Comparison of ENCODE assay signal across 21 cellular contexts in the genomic region with DNA sequence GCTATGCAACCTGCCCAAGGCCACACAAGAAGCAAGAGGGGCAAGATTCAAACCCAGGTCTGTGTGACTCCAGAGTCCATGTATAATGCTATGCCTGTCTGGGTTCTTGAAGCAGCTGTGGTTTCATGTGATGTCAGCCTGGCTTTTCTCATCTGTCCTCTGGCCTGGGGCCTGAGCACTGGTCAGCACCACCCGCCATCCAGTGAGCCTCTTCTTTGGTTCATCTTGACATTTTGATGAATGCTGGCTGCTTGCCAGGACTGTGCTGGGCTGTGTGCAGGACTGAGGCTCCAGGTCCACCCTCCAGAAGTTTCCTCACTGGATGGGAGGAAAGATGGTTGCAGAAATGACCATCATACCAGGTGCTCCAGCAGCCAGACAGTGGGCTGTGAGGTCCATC.
DNase-seq lines count a peak whose midpoint lies in the region; ATAC-seq and TF ChIP-seq lines count a peak whose summit lies in the region.
"Had no signal": no experiment of that assay in that cellular context is flagged by ENCODE, and none has a peak within 500 bp of the region (broad histone marks: within the 10 kb centered on the region; RNA-seq: fewer than 3 reads in every experiment).

No MANE protein-coding gene starts in this region.

- no peaks in the 10 kb centered on the region for H3K9me3 ChIP-seq in gastrocnemius medialis
- H3K9me3 ChIP-seq: lower lobe of right lung, ovary, testis had no signal

- DNase-seq in COLO829 (ENCODE audit: low spot score): peak; percentile 29
- no peak for DNase-seq in left cardiac atrium
- peak in 1 of 2 donors; percentile 31 for DNase-seq in gastrocnemius medialis
- DNase-seq in DMS153 (lab: John Stamatoyannopoulos, UW): no peak
- DNase-seq in AG20443 (ENCODE audit: low spot score): no peak
- DNase-seq in GM10266 (ENCODE audit: extremely low spot score): no peak
- DNase-seq: ACHN; activated CD4-positive, alpha-beta T cell treated with anti-CD3 and anti-CD28 coated beads for 48 hours; activated naive CD4-positive, alpha-beta T cell; DND-41; H9; lower lobe of right lung; naive thymus-derived CD4-positive, alpha-beta T cell; NCI-H1930; NCI-H345; ovary; testis had no signal

- intact Hi-C loops in left cardiac atrium (cut with DNase I) (loop anchor here in 1 of 2 donors (2.0 kb wide), 1 partner anchor 23 kb away; no protein-coding TSS in a partner anchor), gastrocnemius medialis (cut with DNase I; ENCODE audit: low total_unique reads) (no loop called here)

- H3K36me3 ChIP-seq in gastrocnemius medialis: peaks cover 0 to 56% of the 10 kb centered on the region in 2 donors
- H3K36me3 ChIP-seq: ovary had no signal

- TF ChIP-seq POLR2A in gastrocnemius medialis (IDR thresholded peaks at IDR 0.05): no peak

- H3K4me1 ChIP-seq in gastrocnemius medialis: peaks cover 29 to 38% of the 10 kb centered on the region in 2 donors
- H3K4me1 ChIP-seq: lower lobe of right lung, testis had no signal

- ATAC-seq in left cardiac atrium: peak; percentile 7 to 9
- peak in 1 of 2 donors; percentile 24 for ATAC-seq in gastrocnemius medialis
- no peak for ATAC-seq in HG03457 (IDR thresholded peaks at IDR 0.05; ENCODE audit: unreplicated experiment)
- ATAC-seq: lower lobe of right lung, Panc1 had no signal

- TF ChIP-seq CTCF in gastrocnemius medialis (IDR thresholded peaks at IDR 0.05 in 4 of 5, conservative IDR thresholded peaks at IDR 0.05 in 1 of 5): no peak
- no peak for TF ChIP-seq CTCF in GM10266 (IDR thresholded peaks at IDR 0.05; ENCODE audit: control insufficient read depth, insufficient read depth, low read depth, missing control alignments)

- no peaks in the 10 kb centered on the region for H3K27me3 ChIP-seq in gastrocnemius medialis
- H3K27me3 ChIP-seq: ovary, testis had no signal

- H3K4me3 ChIP-seq in gastrocnemius medialis: no peak overlapping the region
- H3K4me3 ChIP-seq: lower lobe of right lung, ovary, smooth muscle cell, testis had no signal

- in situ Hi-C loops in gastrocnemius medialis (cut with MboI; ENCODE audit: low sequenced_read_pairs in 4 of 4): no loop called here

- H3K27ac ChIP-seq in angular gyrus (ENCODE audit: low read depth, low read length) (peak overlapping the region; percentile 46), gastrocnemius medialis (peak overlapping the region in 3 of 4 donors; percentile 76 to 82 (median 77))
- H3K27ac ChIP-seq: lower lobe of right lung, ovary, testis had no signal
